In the genomic region with DNA sequence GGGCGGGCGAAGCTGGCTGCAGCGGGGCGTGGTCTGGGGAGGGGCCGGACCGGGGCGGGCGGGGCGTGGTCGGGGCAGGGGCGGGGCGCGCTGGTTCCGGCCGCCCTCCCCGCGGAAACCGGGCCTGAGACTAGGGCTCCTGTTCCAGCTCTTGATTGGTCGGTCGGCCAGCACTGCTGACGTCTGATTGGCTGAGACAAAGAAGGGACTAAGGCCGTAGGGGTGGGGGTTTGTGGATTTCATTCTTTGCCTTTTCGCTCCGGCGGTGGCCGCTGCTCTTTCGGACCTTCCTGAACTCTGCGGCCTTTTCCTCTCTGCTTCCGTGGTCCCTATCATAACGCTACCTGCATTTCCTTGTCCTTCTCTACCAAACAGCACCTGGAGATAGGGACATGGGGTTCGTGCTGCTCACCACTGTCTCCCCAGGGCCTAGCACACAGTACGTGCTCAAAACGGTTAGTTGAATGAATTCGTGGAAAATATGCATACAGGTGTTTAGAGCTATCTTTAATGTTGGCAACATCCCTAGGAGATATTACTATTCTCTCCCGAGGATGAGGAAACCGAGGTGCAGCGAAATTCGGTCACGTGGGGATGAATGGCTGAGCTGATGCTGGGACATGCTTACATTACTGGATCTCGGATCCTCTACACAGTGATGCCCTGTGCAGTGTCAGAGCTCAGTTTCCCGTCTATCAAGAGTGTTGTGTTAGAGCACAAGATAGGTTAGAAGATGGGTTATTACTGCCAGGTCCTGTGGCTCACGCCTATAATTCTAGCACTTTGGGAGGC, we compare ENCODE assay signal across 8 cellular contexts.
DNase-seq lines count a peak whose midpoint lies in the region; ATAC-seq, FAIRE-seq and TF ChIP-seq lines count a peak whose summit lies in the region.

No MANE protein-coding gene starts in this region.

- DNase-seq in GM13977 (ENCODE audit: low spot score) (peak; percentile 98), NCI-H146 treated with DMSO at 0.1 percent for 48 hours (lab: John Stamatoyannopoulos, UW; ENCODE audit: unreplicated experiment) (peak; percentile 86), astrocyte (ENCODE audit: low read depth) (peak; percentile 83), hepatocyte (ENCODE audit: low spot score) (peak; percentile 94), putamen (ENCODE audit: low spot score) (peak; percentile 95), uterus (peak; percentile 91 to 93)
- peak; percentile 86 for DNase-seq in T-helper 2 cell treated with Interferon-gamma antibody and Interleukin-4, amounts not matched to agents 5 μg/mL and 100 μg/mL, for 36 hours (ENCODE audit: low spot score)

- H3K36me3 ChIP-seq in astrocyte (ENCODE audit: insufficient read depth, low read length) (no peaks in the 10 kb centered on the region), hepatocyte (replicated peaks; ENCODE audit: insufficient read depth, low read depth) (no peaks in the 10 kb centered on the region), uterus (no peaks in the 10 kb centered on the region)

- FAIRE-seq in astrocyte (lab: Jason Lieb, UNC): no peak

- no peaks in the 10 kb centered on the region for H3K9me3 Mint-ChIP-seq in T-helper 2 cell treated with Interferon-gamma antibody and Interleukin-4, amounts not matched to agents 5 μg/mL and 100 μg/mL, for 36 hours
- H3K9me3 Mint-ChIP-seq in astrocyte (ENCODE audit: unreplicated experiment): peaks cover 2% of the 10 kb centered on the region

- H3K9me2 ChIP-seq in hepatocyte (replicated peaks; ENCODE audit: insufficient read depth): no peaks in the 10 kb centered on the region

- peaks cover 14% of the 10 kb centered on the region for H4K20me1 ChIP-seq in astrocyte (ENCODE audit: insufficient read depth, low read length)
- H4K20me1 ChIP-seq in hepatocyte (ENCODE audit: insufficient read depth, poor library complexity, severe bottlenecking): no peaks in the 10 kb centered on the region

- H3K4me3 ChIP-seq in astrocyte (ENCODE audit: insufficient read depth, low read depth, low read length): peak overlapping the region; percentile 65
- peak overlapping the region; percentile 38 for H3K4me3 ChIP-seq in hepatocyte
- H3K4me3 ChIP-seq in uterus: peak overlapping the region; percentile 35 to 48

- in situ Hi-C loops in GM13977 (cut with MboI; ENCODE audit: low pct_unique_long_range_greater_than_20kb, low sequenced_read_pairs, unreplicated experiment): no loop called here

- intact Hi-C loops in uterus (cut with DNase I; ENCODE audit: low total_unique reads): no loop called here

- H3K27ac ChIP-seq in astrocyte (ENCODE audit: low read depth, low read length) (no peak overlapping the region), hepatocyte (no peak overlapping the region), uterus (no peak overlapping the region)

- no peak for TF ChIP-seq POLR2A in uterus (IDR thresholded peaks at IDR 0.05)

- peak overlapping the region; percentile 97 for H3K4me3 Mint-ChIP-seq in T-helper 2 cell treated with Interferon-gamma antibody and Interleukin-4, amounts not matched to agents 5 μg/mL and 100 μg/mL, for 36 hours
- H3K4me3 Mint-ChIP-seq in astrocyte (ENCODE audit: unreplicated experiment): peak overlapping the region; percentile 80

- WGBS in hepatocyte (ENCODE audit: low lambda C conversion rate, missing lambda C conversion rate): 16% methylated on average over 22 of the region's 42 CpGs

- peak overlapping the region; percentile 91 for H3K4me2 ChIP-seq in astrocyte (ENCODE audit: low read length)
- peak overlapping the region; percentile 100 for H3K4me2 ChIP-seq in hepatocyte

- peak overlapping the region; percentile 82 for H3K27ac Mint-ChIP-seq in T-helper 2 cell treated with Interferon-gamma antibody and Interleukin-4, amounts not matched to agents 5 μg/mL and 100 μg/mL, for 36 hours
- no peak overlapping the region for H3K27ac Mint-ChIP-seq in astrocyte (ENCODE audit: unreplicated experiment)

- H2AFZ ChIP-seq in astrocyte (ENCODE audit: low read depth, low read length) (peak overlapping the region; percentile 93), hepatocyte (peak overlapping the region; percentile 70)

- peaks cover 34% of the 10 kb centered on the region for H3K27me3 ChIP-seq in astrocyte (ENCODE audit: insufficient read depth, low read length)
- H3K27me3 ChIP-seq in hepatocyte: peaks cover 17% of the 10 kb centered on the region
- H3K27me3 ChIP-seq in uterus: no peaks in the 10 kb centered on the region

- H3K79me2 ChIP-seq in astrocyte (ENCODE audit: insufficient read depth, low read length) (no peaks in the 10 kb centered on the region), hepatocyte (no peaks in the 10 kb centered on the region)

- peak overlapping the region; percentile 52 for H3K9ac ChIP-seq in astrocyte (ENCODE audit: low read length)

- peaks cover 7% of the 10 kb centered on the region for H3K4me1 Mint-ChIP-seq in T-helper 2 cell treated with Interferon-gamma antibody and Interleukin-4, amounts not matched to agents 5 μg/mL and 100 μg/mL, for 36 hours (ENCODE audit: low read depth)
- H3K4me1 Mint-ChIP-seq in astrocyte (ENCODE audit: low read depth, unreplicated experiment): peaks cover 5% of the 10 kb centered on the region

- H3K27me3 Mint-ChIP-seq in T-helper 2 cell treated with Interferon-gamma antibody and Interleukin-4, amounts not matched to agents 5 μg/mL and 100 μg/mL, for 36 hours (ENCODE audit: low read depth): peaks cover 54% of the 10 kb centered on the region
- peaks cover 55% of the 10 kb centered on the region for H3K27me3 Mint-ChIP-seq in astrocyte (ENCODE audit: low read depth, unreplicated experiment)

- TF ChIP-seq CTCF in GM13977 (IDR thresholded peaks at IDR 0.05; ENCODE audit: extremely low read depth, insufficient read depth, missing control alignments) (no peak), astrocyte (IDR thresholded peaks at IDR 0.05; ENCODE audit: insufficient read depth, low read depth, low read length) (no peak), hepatocyte (IDR thresholded peaks at IDR 0.05; ENCODE audit: poor library complexity) (no peak), uterus (IDR thresholded peaks at IDR 0.05) (peak in 1 of 4 experiments; percentile 5)

- H3K9me3 ChIP-seq in astrocyte (ENCODE audit: insufficient read depth, low read depth, low read length): no peaks in the 10 kb centered on the region
- H3K9me3 ChIP-seq in hepatocyte (ENCODE audit: low read depth): no peaks in the 10 kb centered on the region
- no peaks in the 10 kb centered on the region for H3K9me3 ChIP-seq in uterus

- H3K36me3 Mint-ChIP-seq in T-helper 2 cell treated with Interferon-gamma antibody and Interleukin-4, amounts not matched to agents 5 μg/mL and 100 μg/mL, for 36 hours (ENCODE audit: low read depth): no peaks in the 10 kb centered on the region
- no peaks in the 10 kb centered on the region for H3K36me3 Mint-ChIP-seq in astrocyte (ENCODE audit: low read depth, unreplicated experiment)

- peak; percentile 85 for ATAC-seq in HG02840 (IDR thresholded peaks at IDR 0.05; ENCODE audit: low FRiP score, unreplicated experiment)

- H3K4me1 ChIP-seq in astrocyte (ENCODE audit: insufficient read depth, low read length) (peaks cover 23% of the 10 kb centered on the region), hepatocyte (ENCODE audit: insufficient read depth) (peaks cover 33% of the 10 kb centered on the region), uterus (peaks cover 6 to 7% of the 10 kb centered on the region in 2 donors)
